8 cellular contexts compared by ENCODE assay signal in the genomic region with DNA sequence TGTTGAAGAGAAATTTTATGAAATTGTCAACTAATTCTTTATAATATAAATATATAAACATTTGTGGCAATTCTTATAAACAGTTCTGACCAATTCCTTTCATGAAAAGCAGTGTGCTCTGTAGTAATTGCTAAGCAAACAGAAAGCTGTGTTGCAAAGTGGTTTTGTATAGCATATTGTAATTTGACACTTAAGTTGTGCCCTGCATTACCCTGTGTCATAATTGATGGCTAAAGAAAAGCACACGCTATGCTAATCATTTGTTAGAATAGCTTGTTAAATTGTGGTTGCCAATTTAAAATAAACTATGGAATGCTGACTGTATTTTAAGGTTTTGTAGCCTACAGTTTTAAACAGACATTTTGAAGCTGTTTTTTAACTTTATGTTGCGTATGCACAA.
DNase-seq lines count a peak whose midpoint lies in the region; ATAC-seq, FAIRE-seq and TF ChIP-seq lines count a peak whose summit lies in the region.
"Not testable (repeated sequence)": the region's sequence is repeated elsewhere in the genome, so short reads cannot be mapped to it uniquely, and the experiment has no call there.

No MANE protein-coding gene starts in this region.

- H3K9ac ChIP-seq in Loucy (ENCODE audit: low read depth, low read length, poor library complexity, severe bottlenecking), result peak overlapping the region; percentile 70

- peak; percentile 74 for ATAC-seq in RWPE2 (ENCODE audit: low read depth)

- not testable (repeated sequence) for TF ChIP-seq CTCF in Loucy (conservative IDR thresholded peaks at IDR 0.05; ENCODE audit: low read length); RWPE2 (IDR thresholded peaks at IDR 0.05; ENCODE audit: poor library complexity, severe bottlenecking); bronchial epithelial cell (IDR thresholded peaks at IDR 0.05; ENCODE audit: insufficient read depth, low read length, severe bottlenecking); hepatocyte (IDR thresholded peaks at IDR 0.05; ENCODE audit: poor library complexity)

- H3K4me3 ChIP-seq in Loucy (ENCODE audit: low read length, poor library complexity, severe bottlenecking), result peak overlapping the region; percentile 73
- not testable (repeated sequence) for H3K4me3 ChIP-seq in RWPE2 (ENCODE audit: severe bottlenecking); bronchial epithelial cell (ENCODE audit: low read depth, low read length); hepatocyte

- DNase-seq in EH (ENCODE audit: low read depth) (peak; percentile 72), NCI-H187 treated with DMSO at 0.1 percent for 48 hours (lab: John Stamatoyannopoulos, UW) (peak; percentile 34), NCI-H510A treated with DMSO at 0.1 percent for 48 hours (lab: John Stamatoyannopoulos, UW) (peak; percentile 87), bronchial epithelial cell (ENCODE audit: low read depth) (peak; percentile 64), renal cortical epithelial cell (ENCODE audit: low read depth) (peak; percentile 42)
- DNase-seq in RWPE2 (ENCODE audit: low spot score); hepatocyte (ENCODE audit: low spot score): not testable (repeated sequence)

- not testable (repeated sequence) for H3F3A ChIP-seq in Loucy (ENCODE audit: low read depth)

- H3K4me1 ChIP-seq in Loucy (ENCODE audit: insufficient read depth, low read length, poor library complexity, severe bottlenecking) (peaks cover 92% of the 10 kb centered on the region), RWPE2 (ENCODE audit: insufficient read depth, poor library complexity, severe bottlenecking) (peaks cover 30% of the 10 kb centered on the region), hepatocyte (ENCODE audit: insufficient read depth) (peaks cover 17% of the 10 kb centered on the region)

- H3K9me2 ChIP-seq in Loucy (replicated peaks; ENCODE audit: low read depth, low read length); hepatocyte (replicated peaks; ENCODE audit: insufficient read depth): not testable (repeated sequence)

- 61% methylated on average over 2 of the region's 2 CpGs for WGBS in hepatocyte (ENCODE audit: low lambda C conversion rate, missing lambda C conversion rate)

- H3K36me3 ChIP-seq in Loucy (ENCODE audit: insufficient read depth, low read length); RWPE2 (ENCODE audit: low read depth); bronchial epithelial cell (ENCODE audit: control insufficient read depth, insufficient read depth, low read length); hepatocyte (replicated peaks; ENCODE audit: insufficient read depth, low read depth): not testable (repeated sequence)

- not testable (repeated sequence) for H3K27me3 ChIP-seq in Loucy (ENCODE audit: insufficient read depth, low read length, poor library complexity, severe bottlenecking); RWPE2 (ENCODE audit: insufficient read depth, poor library complexity, severe bottlenecking); bronchial epithelial cell (ENCODE audit: control insufficient read depth, insufficient read depth, low read length); hepatocyte

- peak overlapping the region; percentile 78 for H3K4me2 ChIP-seq in Loucy (ENCODE audit: low read depth, low read length, poor library complexity, severe bottlenecking)
- peak overlapping the region; percentile 16 for H3K4me2 ChIP-seq in hepatocyte

- not testable (repeated sequence) for FAIRE-seq in bronchial epithelial cell (lab: Jason Lieb, UNC)

- H3K27ac ChIP-seq in RWPE2 (ENCODE audit: poor library complexity, severe bottlenecking); hepatocyte: not testable (repeated sequence)

- peaks cover 19% of the 10 kb centered on the region for H4K20me1 ChIP-seq in Loucy (ENCODE audit: insufficient read depth, low read length, poor library complexity, severe bottlenecking)
- not testable (repeated sequence) for H4K20me1 ChIP-seq in hepatocyte (ENCODE audit: insufficient read depth, poor library complexity, severe bottlenecking)

- peaks cover 93% of the 10 kb centered on the region for H3K79me2 ChIP-seq in Loucy (ENCODE audit: insufficient read depth, low read length)
- H3K79me2 ChIP-seq in hepatocyte, result not testable (repeated sequence)

- not testable (repeated sequence) for H3K9me3 ChIP-seq in Loucy (ENCODE audit: insufficient read depth, low read depth, low read length); RWPE2 (ENCODE audit: severe bottlenecking); hepatocyte (ENCODE audit: low read depth)

- H2AFZ ChIP-seq in Loucy (ENCODE audit: low read length); hepatocyte: not testable (repeated sequence)
